ENCODE assay signal across 1 cellular context in genomic region chr6:74749211-74750142, GRCh38.
TF ChIP-seq lines count a peak whose summit lies in the region.

No MANE protein-coding gene starts in this region.

TF ChIP-seq in IMR-90, 13 proteins besides CTCF, POLR2A, EP300 and RAD21 (continued from another document):
- TF ChIP-seq CEBPB (IDR thresholded peaks at IDR 0.05; ENCODE audit: low read depth, low read length) (no peak), RCOR1 (IDR thresholded peaks at IDR 0.05; ENCODE audit: insufficient replicate concordance, low read length) (no peak), BHLHE40 (IDR thresholded peaks at IDR 0.05; ENCODE audit: low read depth, low read length) (no peak), FOS (IDR thresholded peaks at IDR 0.05; ENCODE audit: low read depth, low read length) (no peak)
